1 cellular context compared by ENCODE assay signal in genomic region chr19:42067315-42067888, GRCh38.
TF ChIP-seq lines count a peak whose summit lies in the region.

No MANE protein-coding gene starts in this region.

TF ChIP-seq in HEK293, 187 proteins besides CTCF, POLR2A, EP300 and RAD21 (continued from another document):
- TF ChIP-seq AEBP2 (tag by site-specific recombination; IDR thresholded peaks at IDR 0.05; ENCODE audit: borderline replicate concordance), result no peak
- no peak for TF ChIP-seq ZNF223 (tag by site-specific recombination; IDR thresholded peaks at IDR 0.05)
- no peak for TF ChIP-seq ZNF146 (tag by site-specific recombination; IDR thresholded peaks at IDR 0.05)
- TF ChIP-seq ZNF202 (tag by site-specific recombination; IDR thresholded peaks at IDR 0.05; ENCODE audit: borderline replicate concordance), result no peak
- TF ChIP-seq HOXA7 (CRISPR knock-in tag; IDR thresholded peaks at IDR 0.05; ENCODE audit: borderline replicate concordance), result no peak
- TF ChIP-seq ZNF133 (tag by site-specific recombination; IDR thresholded peaks at IDR 0.05), result no peak
- no peak for TF ChIP-seq ZNF530 (tag by site-specific recombination; IDR thresholded peaks at IDR 0.05; ENCODE audit: low read depth)
- no peak for TF ChIP-seq ZNF324 (tag by site-specific recombination; IDR thresholded peaks at IDR 0.05)
- no peak for TF ChIP-seq ZNF518A (tag by site-specific recombination; conservative IDR thresholded peaks at IDR 0.05; ENCODE audit: low read depth)
- no peak for TF ChIP-seq ZNF654 (tag by site-specific recombination; IDR thresholded peaks at IDR 0.05; ENCODE audit: low read depth)
- no peak for TF ChIP-seq ZFHX2 (tag by site-specific recombination; conservative IDR thresholded peaks at IDR 0.05)
- no peak for TF ChIP-seq ZNF157 (tag by site-specific recombination; IDR thresholded peaks at IDR 0.05)
- no peak for TF ChIP-seq ZNF677 (tag by site-specific recombination; IDR thresholded peaks at IDR 0.05)
- TF ChIP-seq ZNF354C (tag by site-specific recombination; IDR thresholded peaks at IDR 0.05; ENCODE audit: borderline replicate concordance, low read depth), result no peak
